ENCODE assay signal across 11 cellular contexts in genomic region chr9:93678199-93679019, GRCh38.
DNase-seq lines count a peak whose midpoint lies in the region; ATAC-seq lines count a peak whose summit lies in the region.
"Had no signal": no experiment of that assay in that cellular context is flagged by ENCODE, and none has a peak within 500 bp of the region (broad histone marks: within the 10 kb centered on the region; RNA-seq: fewer than 3 reads in every experiment).

No MANE protein-coding gene starts in this region.

- no peak overlapping the region for H3K9ac ChIP-seq in SK-N-MC (ENCODE audit: insufficient read length)

- peak; percentile 35 for DNase-seq in H7
- DNase-seq in SK-N-MC (ENCODE audit: low read depth, low spot score) = no peak
- DNase-seq in Right ventricle myocardium inferior (ENCODE audit: missing footprints) = peak; percentile 52
- peak; percentile 76 for DNase-seq in posterior vena cava (ENCODE audit: low spot score)
- no peak for DNase-seq in OCI-M1 (lab: John Stamatoyannopoulos, UW)
- DNase-seq in DMS53 (lab: John Stamatoyannopoulos, UW) = no peak
- no peak for DNase-seq in NCI-H526 treated with DMSO at 0.1 percent for 48 hours (lab: John Stamatoyannopoulos, UW)
- DNase-seq: cortex of kidney, KBM-7, NCI-H1694 treated with DMSO at 0.1 percent for 48 hours, NCI-H82 had no signal

- intact Hi-C loops in Right ventricle myocardium inferior (cut with DNase I) = no loop called here
- intact Hi-C loops in posterior vena cava (cut with DNase I) = loop anchor here in 1 of 2 donors (5.0 kb wide), 1 partner anchor 284 kb away; no protein-coding TSS in a partner anchor

- H3K27me3 ChIP-seq in H7 (ENCODE audit: control insufficient read depth, insufficient read depth, low read length) = no peaks in the 10 kb centered on the region

- H3K36me3 ChIP-seq in H7 (replicated peaks; ENCODE audit: control insufficient read depth, insufficient read depth, low read length) = peaks cover 1% of the 10 kb centered on the region
- H3K36me3 ChIP-seq in SK-N-MC (ENCODE audit: insufficient read depth, low read length) = no peaks in the 10 kb centered on the region; the same call in 1 of the 2 replicates

- H3K27ac ChIP-seq in SK-N-MC = peak overlapping the region; percentile 31; the same call in 1 of the 2 replicates

- H3K9me3 ChIP-seq in SK-N-MC (ENCODE audit: low read depth, low read length) = no peaks in the 10 kb centered on the region

- H3K4me3 ChIP-seq in H7 (ENCODE audit: insufficient read depth, low read depth, low read length) (no peak overlapping the region), SK-N-MC (no peak overlapping the region)

- ATAC-seq in Right ventricle myocardium inferior = no peak

Comparison
In these comparisons a context has a peak if more than half of its experiments do, and no peak if none do; other contexts are left out.
1. DNase-seq: peak in H7 (single experiment), Right ventricle myocardium inferior (single experiment) and posterior vena cava (single experiment); none in SK-N-MC (single experiment), OCI-M1 (single experiment), DMS53 (single experiment) and NCI-H526 treated with DMSO at 0.1 percent for 48 hours (single experiment).